Comparison of ENCODE assay signal across 12 cellular contexts in the genomic region with DNA sequence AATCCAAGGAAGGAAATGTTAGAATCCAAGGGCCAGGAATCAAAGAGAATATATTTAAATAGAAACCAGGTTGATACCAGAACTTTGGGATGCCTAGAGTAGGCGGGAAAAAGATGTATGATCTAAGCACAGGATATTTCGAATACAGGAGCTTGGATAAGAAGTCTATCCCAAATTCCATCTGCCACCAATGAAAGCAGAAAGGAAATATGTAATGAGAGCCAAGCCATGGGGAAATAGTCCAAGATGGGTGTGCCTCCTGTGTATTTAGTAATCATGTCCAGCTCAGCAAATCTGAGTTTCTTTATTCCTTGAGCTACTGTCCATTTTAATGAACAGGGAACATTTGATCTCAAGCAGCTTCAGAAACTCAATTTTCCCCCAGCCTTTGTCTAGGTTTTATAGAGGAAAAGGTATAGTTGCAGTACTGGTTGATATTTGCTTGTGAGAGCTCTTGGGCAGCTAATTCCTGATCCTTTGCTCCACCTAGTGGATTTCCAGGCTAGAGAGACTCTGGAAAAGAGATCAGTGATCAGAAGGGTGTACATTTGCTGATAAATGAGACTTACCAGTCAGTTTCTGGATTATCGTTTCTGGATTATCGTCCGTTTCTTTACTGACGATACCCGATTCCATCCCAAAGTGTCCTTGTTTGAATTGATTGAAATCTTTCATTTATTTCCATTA. TPM values are rescaled to one million over a fixed set of nuclear protein-coding genes. Genes with fewer than 3 reads are reported as not detected.
DNase-seq lines count a peak whose midpoint lies in the region; ATAC-seq and TF ChIP-seq lines count a peak whose summit lies in the region.
"Not testable (repeated sequence)": the region's sequence is repeated elsewhere in the genome, so short reads cannot be mapped to it uniquely, and the experiment has no call there.
"Had no signal": no experiment of that assay in that cellular context is flagged by ENCODE, and none has a peak within 500 bp of the region (broad histone marks: within the 10 kb centered on the region; RNA-seq: fewer than 3 reads in every experiment).

No MANE protein-coding gene starts in this region.

- ATAC-seq in HCT116 (peak; percentile 48; the same call in 1 of the 2 replicates), Right ventricle myocardium inferior (peak; percentile 58)

- intact Hi-C loops in HCT116 (cut with micrococcal nuclease); Right ventricle myocardium inferior (cut with DNase I): not testable (repeated sequence)

- BruUV-seq in HCT116 (replicated peaks; lab: Mats Ljungman, UMichigan) = not testable (repeated sequence)

- H3K4me3 ChIP-seq in HCT116 (replicated peaks in 1 of 2; ENCODE audit: low read depth in 1 of 2, low read length in 2 of 2); liver (ENCODE audit: low read depth in 1 of 3, low read length in 3 of 3); retinal pigment epithelial cell (ENCODE audit: low read length): not testable (repeated sequence)

- H3K27ac ChIP-seq in HCT116 (ENCODE audit: low read depth, low read length); VCaP; liver (ENCODE audit: low read depth in 1 of 2, low read length in 2 of 2): not testable (repeated sequence)

- not testable (repeated sequence) for H3K79me2 ChIP-seq in HCT116 (ENCODE audit: insufficient read depth, low read length)

- not testable (repeated sequence) for H3K36me3 ChIP-seq in HCT116 (ENCODE audit: control insufficient read depth in 1 of 2, insufficient read depth in 2 of 2, low read length in 2 of 2); liver (ENCODE audit: control insufficient read depth in 4 of 4, insufficient read depth in 3 of 4, low read depth in 1 of 4, low read length in 3 of 4)

- not testable (repeated sequence) for H3K9ac ChIP-seq in HCT116 (ENCODE audit: low read length); liver (ENCODE audit: low read depth in 1 of 2, low read length in 2 of 2)

- H3K27me3 ChIP-seq in HCT116 (ENCODE audit: insufficient read depth, low read length); liver (ENCODE audit: control insufficient read depth in 4 of 4, insufficient read depth in 4 of 4, low read length in 3 of 4): not testable (repeated sequence)

- TF ChIP-seq POLR2A in HCT116 (IDR thresholded peaks at IDR 0.05; ENCODE audit: borderline replicate concordance, extremely low read depth, insufficient read depth, insufficient read length) = not testable (repeated sequence)

- not testable (repeated sequence) for DNase-seq in AG09319 (ENCODE audit: extremely low read depth, low read depth); HCT116 (ENCODE audit: low read depth, low spot score); Right ventricle myocardium inferior (ENCODE audit: missing footprints); retinal pigment epithelial cell (ENCODE audit: low read depth)
- DNase-seq in NCI-H2196 (lab: John Stamatoyannopoulos, UW; ENCODE audit: unreplicated experiment) = peak; percentile 10
- DNase-seq in dermis microvascular lymphatic vessel endothelial cell (ENCODE audit: low read depth in 2 of 2) = peak; percentile 7 to 35

- RAD21 ChIA-PET in HCT116 (lab: Charles Lee; ENCODE audit: low non-redundant PET in 1 of 2, low total read pairs in 2 of 2, uncharacterized antibody in 2 of 2, unreplicated experiment in 2 of 2) = not testable (repeated sequence)

- not testable (repeated sequence) for H3K4me1 ChIP-seq in HCT116 (ENCODE audit: control insufficient read depth in 1 of 2, insufficient read depth in 2 of 2, low read length in 2 of 2); liver (ENCODE audit: control insufficient read depth in 4 of 4, insufficient read depth in 4 of 4, low read length in 3 of 4)

- not testable (repeated sequence) for H2AFZ ChIP-seq in HCT116 (ENCODE audit: low read depth, low read length, poor library complexity, severe bottlenecking)

- CTCF ChIA-PET in HCT116 (lab: Charles Lee) = interaction anchor here (0.7 kb wide), 1 partner anchor 190 kb away, joined by 3 read pairs; no protein-coding TSS in a partner anchor

- H3K9me2 ChIP-seq in HCT116 (ENCODE audit: insufficient read depth) = not testable (repeated sequence)

- not testable (repeated sequence) for H3K9me3 ChIP-seq in HCT116 (ENCODE audit: control insufficient read depth in 1 of 2, insufficient read depth in 1 of 2, low read depth in 1 of 2, low read length in 2 of 2); liver (ENCODE audit: control insufficient read depth in 4 of 4, low read length in 3 of 4)

- not testable (repeated sequence) for H4K20me1 ChIP-seq in HCT116 (ENCODE audit: insufficient read depth)

- TF ChIP-seq CTCF in AG09319 (IDR thresholded peaks at IDR 0.05; ENCODE audit: low read depth, low read length) = peak; percentile 12
- TF ChIP-seq CTCF in HCT116 (IDR thresholded peaks at IDR 0.05 in 2 of 3, conservative IDR thresholded peaks at IDR 0.05 in 1 of 3; ENCODE audit: borderline replicate concordance in 1 of 3, insufficient read depth in 1 of 3, low read depth in 2 of 3, low read length in 2 of 3) = 0 out of 6 replicates have a peak, but pooled peaks of 1 of the 3 experiments have one; percentile 12
- peak; percentile 59 for TF ChIP-seq CTCF in VCaP (conservative IDR thresholded peaks at IDR 0.05)
- not testable (repeated sequence) for TF ChIP-seq CTCF in liver (IDR thresholded peaks at IDR 0.05; ENCODE audit: low read depth, low read length, missing input control)
- peak; percentile 25 for TF ChIP-seq CTCF in retinal pigment epithelial cell (conservative IDR thresholded peaks at IDR 0.05; ENCODE audit: low read depth, low read length)

- not testable (repeated sequence) for H3K4me2 ChIP-seq in HCT116 (ENCODE audit: low read length)

- POLR2A ChIA-PET in HCT116 (lab: Charles Lee) = not testable (repeated sequence)

- TF ChIP-seq RAD21 in HCT116 (IDR thresholded peaks at IDR 0.05; ENCODE audit: low read depth) (0 out of 2 replicates have a peak, but pooled peaks have one; percentile 12), liver (IDR thresholded peaks at IDR 0.05) (peak; percentile 47 to 59)

- 76% methylated on average over 7 of the region's 7 CpGs for WGBS in liver

RNA-seq across cellular contexts. Expression of a gene that starts 28.3 kb away (rescaled TPM):
- total RNA-seq in HCT116 (2021; ENCODE audit: unreplicated experiment) (23.0 TPM), dermis microvascular lymphatic vessel endothelial cell (3.9 and 4.2 TPM in 2 replicates), Right ventricle myocardium inferior (1.6 TPM), liver (10 to 100 TPM in 1 of 2 donors, under 1 TPM in 1; 0.59 to 10.8 TPM)
- 26.4 and 29.3 TPM in 2 replicates for polyA plus RNA-seq in HCT116 (2012)
- under 1 TPM; 0.36 to 0.84 TPM for polyA plus RNA-seq in liver
- total RNA-seq: thyroid gland had no signal

RNA-seq across cellular contexts. Expression of a gene that starts 29.0 kb away (rescaled TPM):
- total RNA-seq in HCT116 (2021; ENCODE audit: unreplicated experiment) = 58.2 TPM
- polyA plus RNA-seq in HCT116 (2012) = 28.1 and 31.3 TPM in 2 replicates
- 56.6 and 67.3 TPM in 2 replicates for total RNA-seq in dermis microvascular lymphatic vessel endothelial cell
- total RNA-seq in Right ventricle myocardium inferior = 20.7 TPM
- total RNA-seq in liver = 10 to 100 TPM; 23.5 to 25.2 TPM
- 1 to 10 TPM; 6.6 to 7.7 TPM for polyA plus RNA-seq in liver

RNA-seq across cellular contexts. Expression of a gene that starts 57.1 kb away (rescaled TPM):
- total RNA-seq in HCT116 (2021; ENCODE audit: unreplicated experiment) = not detected
- 0.04 TPM in 1 of 2 replicates, not detected in the other for polyA plus RNA-seq in HCT116 (2012)
- total RNA-seq in dermis microvascular lymphatic vessel endothelial cell = not detected in 2 replicates
- not detected for total RNA-seq in Right ventricle myocardium inferior
- total RNA-seq in liver = not detected
- polyA plus RNA-seq in liver = not detected
- total RNA-seq: OCI-LY7 had no signal
- polyA plus RNA-seq: keratinocyte; naive thymus-derived CD4-positive, alpha-beta T cell had no signal
